18 cellular contexts compared by ENCODE assay signal in the genomic region with DNA sequence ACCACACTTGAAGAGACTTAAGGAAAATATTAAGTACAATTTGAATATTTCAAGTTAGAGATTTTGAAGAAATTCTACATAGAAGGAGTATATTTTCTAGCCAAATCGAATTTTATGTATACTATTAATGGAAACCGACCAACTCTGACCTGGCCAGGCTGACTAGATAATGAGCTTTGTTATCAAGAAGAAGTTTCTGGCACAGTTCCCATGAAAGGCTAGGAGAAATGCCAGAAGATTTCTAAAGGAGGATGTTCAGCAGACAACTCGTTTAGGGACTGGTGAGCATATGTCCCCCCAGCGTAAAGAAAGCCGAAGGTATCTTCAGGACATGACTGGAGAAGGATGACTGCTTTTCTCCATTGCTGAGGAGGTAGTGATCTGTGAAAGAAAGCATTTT.
A peak's percentile ranks its signal among the peaks of the same experiment; 100 is the strongest.
DNase-seq lines count a peak whose midpoint lies in the region; ATAC-seq and TF ChIP-seq lines count a peak whose summit lies in the region.
"Had no signal": no experiment of that assay in that cellular context is flagged by ENCODE, and none has a peak within 500 bp of the region (broad histone marks: within the 10 kb centered on the region; RNA-seq: fewer than 3 reads in every experiment).

No MANE protein-coding gene starts in this region.

- in situ Hi-C loops in G401 (cut with HindIII; ENCODE audit: low sequenced_read_pairs) = no loop called here

- CTCF ChIA-PET in SK-N-SH (lab: Yijun Ruan, JAX) = interaction anchor here (1.4 kb wide), 1 partner anchor 12 kb away, joined by 3 read pairs; no protein-coding TSS in a partner anchor

- no peak for TF ChIP-seq CTCF in SK-N-SH (IDR thresholded peaks at IDR 0.05)

- no peak for TF ChIP-seq RAD21 in SK-N-SH (IDR thresholded peaks at IDR 0.05; ENCODE audit: low read length)

- no peaks in the 10 kb centered on the region for H3K9me2 ChIP-seq in SK-N-SH

- ATAC-seq in esophagus mucosa (no peak), GM18520 (IDR thresholded peaks at IDR 0.05; ENCODE audit: unreplicated experiment) (no peak)
- ATAC-seq: GM12878, Panc1 had no signal

- no peak for TF ChIP-seq EP300 in SK-N-SH (IDR thresholded peaks at IDR 0.05; ENCODE audit: borderline replicate concordance in 1 of 2, low read depth in 1 of 2, low read length in 1 of 2)

- no peaks in the 10 kb centered on the region for H4K20me1 ChIP-seq in SK-N-SH (ENCODE audit: insufficient read depth)

- no peak overlapping the region for H3K9ac ChIP-seq in SK-N-SH

- H3F3A ChIP-seq in SK-N-SH (replicated peaks; ENCODE audit: insufficient read depth) = no peaks in the 10 kb centered on the region

- H3K27ac ChIP-seq in SK-N-SH (ENCODE audit: low read depth in 2 of 2, low read length in 1 of 2) = no peak overlapping the region
- H3K27ac ChIP-seq: C4-2B, SJCRH30 had no signal

- no peak overlapping the region for H3K4me2 ChIP-seq in SK-N-SH

- DNase-seq in G401 (ENCODE audit: low spot score) = peak; percentile 39
- no peak for DNase-seq in SK-N-SH
- DNase-seq in cerebellar cortex (ENCODE audit: low spot score) = peak; percentile 15
- peak; percentile 39 for DNase-seq in pons (ENCODE audit: low spot score)
- DNase-seq in NCI-H345 (lab: John Stamatoyannopoulos, UW) = no peak
- DNase-seq: H9, Kasumi-1, MG63, NCI-H1048, NCI-H1436, NCI-H1930, NCI-H526 treated with DMSO at 0.1 percent for 48 hours, SJCRH30 had no signal

- no peak overlapping the region for H3K4me3 ChIP-seq in SK-N-SH (ENCODE audit: low read depth in 2 of 2, low read length in 1 of 2)
- H3K4me3 ChIP-seq: GM12878, MG63, SJCRH30 had no signal

- POLR2A ChIA-PET in SK-N-SH (lab: Yijun Ruan, JAX) = no interaction called here

- no peaks in the 10 kb centered on the region for H3K27me3 ChIP-seq in SK-N-SH (ENCODE audit: insufficient read depth)
- H3K27me3 ChIP-seq: MG63, SJCRH30 had no signal

- H3K9me3 ChIP-seq in SK-N-SH = no peaks in the 10 kb centered on the region
- H3K9me3 ChIP-seq: SJCRH30 had no signal

- H2AFZ ChIP-seq in SK-N-SH (ENCODE audit: low read depth) = no peak overlapping the region

- H3K36me3 ChIP-seq in SK-N-SH (replicated peaks in 1 of 2; ENCODE audit: control insufficient read depth in 1 of 2, insufficient read depth in 2 of 2, low read length in 1 of 2) = peaks cover 0 to 4% of the 10 kb centered on the region in 2 experiments
- H3K36me3 ChIP-seq: SJCRH30 had no signal

- H3K4me1 ChIP-seq in SK-N-SH (ENCODE audit: control insufficient read depth in 1 of 2, insufficient read depth in 2 of 2, low read depth in 1 of 2, low read length in 1 of 2) = peaks cover 0 to 2% of the 10 kb centered on the region in 2 experiments; a peak in 1 of 4 replicates
- H3K4me1 ChIP-seq: SJCRH30 had no signal

- 63% methylated on average over 5 of the region's 5 CpGs for WGBS in SK-N-SH (ENCODE audit: low lambda C conversion rate)

- H3K79me2 ChIP-seq in SK-N-SH (ENCODE audit: insufficient read depth) = no peaks in the 10 kb centered on the region; the same call in 1 of the 2 replicates

TF ChIP-seq in SK-N-SH, 30 proteins besides CTCF, POLR2A, EP300 and RAD21:
- 0 out of 2 replicates have a peak, but pooled peaks have one; percentile 25 for TF ChIP-seq NFIC (IDR thresholded peaks at IDR 0.05; ENCODE audit: borderline replicate concordance)
- TF ChIP-seq RCOR1 (IDR thresholded peaks at IDR 0.05; ENCODE audit: low read length) = no peak

Comparison
In these comparisons a context has a peak if more than half of its experiments do, and no peak if none do; other contexts are left out.
1. DNase-seq: peak in G401 (single experiment), cerebellar cortex (single experiment) and pons (single experiment); none in SK-N-SH (single experiment) and NCI-H345 (single experiment).